In genomic region chr19:34277244-34277643, GRCh38 we compare ENCODE assay signal across 20 cellular contexts. TPM values are rescaled to one million over a fixed set of nuclear protein-coding genes. Genes with fewer than 3 reads are reported as not detected.
A peak's percentile ranks its signal among the peaks of the same experiment; 100 is the strongest.
DNase-seq lines count a peak whose midpoint lies in the region; ATAC-seq and TF ChIP-seq lines count a peak whose summit lies in the region.
"Had no signal": no experiment of that assay in that cellular context is flagged by ENCODE, and none has a peak within 500 bp of the region (broad histone marks: within the 10 kb centered on the region; RNA-seq: fewer than 3 reads in every experiment).

No MANE protein-coding gene starts in this region.

- intact Hi-C loops in CD4-positive, alpha-beta memory T cell (cut with micrococcal nuclease): no loop called here
- intact Hi-C loops in mammary epithelial cell (cut with micrococcal nuclease) (no loop called here), gastrocnemius medialis (cut with DNase I; ENCODE audit: low total_unique reads) (no loop called here)

- H3K36me3 ChIP-seq in CD4-positive, alpha-beta memory T cell (ENCODE audit: insufficient read depth, low read length): no peaks in the 10 kb centered on the region
- H3K36me3 ChIP-seq in Karpas-422 (ENCODE audit: insufficient read depth, low read length) (peaks cover 11% of the 10 kb centered on the region; the same call in 1 of the 2 replicates), mammary epithelial cell (ENCODE audit: insufficient read depth, low read length) (no peaks in the 10 kb centered on the region), gastrocnemius medialis (no peaks in the 10 kb centered on the region)
- H3K36me3 ChIP-seq: adrenal gland, neural progenitor cell, prostate gland had no signal

- no peaks in the 10 kb centered on the region for H3K27me3 Mint-ChIP-seq in CD4-positive, alpha-beta memory T cell

- H3K36me3 Mint-ChIP-seq in CD4-positive, alpha-beta memory T cell: peaks cover 14 to 19% of the 10 kb centered on the region in 2 donors

- dilution Hi-C loops in mammary epithelial cell (cut with HindIII; ENCODE audit: low sequenced_read_pairs): no loop called here

- H3K79me2 ChIP-seq in Karpas-422 (ENCODE audit: low read length) (peaks cover 98% of the 10 kb centered on the region), mammary epithelial cell (ENCODE audit: insufficient read depth, low read length) (peaks cover 53% of the 10 kb centered on the region)

- no peak for TF ChIP-seq POLR2A in gastrocnemius medialis (IDR thresholded peaks at IDR 0.05)

- H2AFZ ChIP-seq in Karpas-422 (ENCODE audit: low read length): 0 out of 2 replicates have a peak overlapping the region, but pooled peaks have one; percentile 2
- H2AFZ ChIP-seq in mammary epithelial cell (ENCODE audit: low read depth, low read length): peak overlapping the region; percentile 36
- H2AFZ ChIP-seq: GM23248, neural progenitor cell had no signal

- H3K4me1 ChIP-seq in CD4-positive, alpha-beta memory T cell (ENCODE audit: insufficient read depth, low read length): peaks cover 46% of the 10 kb centered on the region
- peaks cover 39% of the 10 kb centered on the region for H3K4me1 ChIP-seq in Karpas-422 (ENCODE audit: low read length)
- H3K4me1 ChIP-seq in mammary epithelial cell (ENCODE audit: insufficient read depth, low read length): peaks cover 19% of the 10 kb centered on the region
- peaks cover 35 to 47% of the 10 kb centered on the region in 2 donors for H3K4me1 ChIP-seq in gastrocnemius medialis
- H3K4me1 ChIP-seq: neural progenitor cell, prostate gland had no signal

- DNase-seq in CD4-positive, alpha-beta memory T cell: no peak
- DNase-seq in Karpas-422: peak; percentile 57
- DNase-seq in mammary epithelial cell: no peak
- DNase-seq in gastrocnemius medialis: no peak
- DNase-seq in AG20443 (ENCODE audit: low spot score): no peak
- DNase-seq: activated CD4-positive, alpha-beta T cell treated with anti-CD3 and anti-CD28 coated beads for 4 hours; AML-193; COR-L47; GM23248; heart left ventricle; NCI-H1092 treated with DMSO at 0.1 percent for 48 hours; NCI-H2029; NCI-H774 had no signal

- TF ChIP-seq CTCF in mammary epithelial cell (conservative IDR thresholded peaks at IDR 0.05 in 1 of 2, IDR thresholded peaks at IDR 0.05 in 1 of 2; ENCODE audit: extremely low read depth in 1 of 2, insufficient read depth in 1 of 2, low read depth in 1 of 2, low read length in 2 of 2) (no peak), gastrocnemius medialis (IDR thresholded peaks at IDR 0.05 in 4 of 5, conservative IDR thresholded peaks at IDR 0.05 in 1 of 5) (no peak)

- in situ Hi-C loops in mammary epithelial cell (cut with MboI; ENCODE audit: low sequenced_read_pairs in 2 of 2): no loop called here
- in situ Hi-C loops in gastrocnemius medialis (cut with MboI; ENCODE audit: low sequenced_read_pairs in 4 of 4): no loop called here

- no peaks in the 10 kb centered on the region for H3K9me2 ChIP-seq in Karpas-422 (replicated peaks; ENCODE audit: insufficient read depth, low read length)

- peak overlapping the region; percentile 52 for H3K9ac ChIP-seq in Karpas-422 (ENCODE audit: low read length)
- H3K9ac ChIP-seq in mammary epithelial cell (ENCODE audit: insufficient read depth, low read length): no peak overlapping the region
- H3K9ac ChIP-seq: GM23248, neural progenitor cell had no signal

- peaks cover 0 to 2% (median 0%) of the 10 kb centered on the region in 8 donors for H3K9me3 Mint-ChIP-seq in CD4-positive, alpha-beta memory T cell

- no peak overlapping the region for H3K4me3 ChIP-seq in CD4-positive, alpha-beta memory T cell (ENCODE audit: low read length in 2 of 2)
- H3K4me3 ChIP-seq in Karpas-422 (ENCODE audit: low read length): peak overlapping the region; percentile 50
- no peak overlapping the region for H3K4me3 ChIP-seq in mammary epithelial cell (replicated peaks in 1 of 3; ENCODE audit: insufficient read depth in 1 of 3, low read depth in 2 of 3, low read length in 3 of 3)
- no peak overlapping the region for H3K4me3 ChIP-seq in gastrocnemius medialis
- H3K4me3 ChIP-seq: adrenal gland, GM23248, heart left ventricle, neural progenitor cell, prostate gland had no signal

- ATAC-seq in gastrocnemius medialis (no peak), HG02588 (IDR thresholded peaks at IDR 0.05; ENCODE audit: unreplicated experiment) (no peak), HG02938 (IDR thresholded peaks at IDR 0.05; ENCODE audit: unreplicated experiment) (no peak)
- ATAC-seq: heart left ventricle, left lobe of liver, Right ventricle myocardium inferior had no signal

- H3K27me3 ChIP-seq in CD4-positive, alpha-beta memory T cell (ENCODE audit: insufficient read depth, low read length): no peaks in the 10 kb centered on the region
- H3K27me3 ChIP-seq in Karpas-422 (ENCODE audit: low read length) (no peaks in the 10 kb centered on the region), mammary epithelial cell (ENCODE audit: insufficient read depth, low read length) (no peaks in the 10 kb centered on the region), gastrocnemius medialis (no peaks in the 10 kb centered on the region)
- H3K27me3 ChIP-seq: adrenal gland, heart left ventricle, neural progenitor cell had no signal

- peaks cover 42 to 76% (median 50%) of the 10 kb centered on the region in 4 donors for H3K4me1 Mint-ChIP-seq in CD4-positive, alpha-beta memory T cell

- no TSS peak for BruUV-seq in mammary epithelial cell (replicated peaks; lab: Mats Ljungman, UMichigan)

- H3K27ac ChIP-seq in CD4-positive, alpha-beta memory T cell (ENCODE audit: low read depth, low read length): no peak overlapping the region
- H3K27ac ChIP-seq in Karpas-422 (ENCODE audit: low read length) (peak overlapping the region; percentile 87), mammary epithelial cell (ENCODE audit: insufficient read depth, low read depth, low read length) (no peak overlapping the region), gastrocnemius medialis (peak overlapping the region in 3 of 4 donors; percentile 12 to 84 (median 19))
- H3K27ac ChIP-seq: adrenal gland, GM23248, neural progenitor cell had no signal

- peak overlapping the region in 4 of 8 donors; percentile 4 to 63 (median 16) for H3K4me3 Mint-ChIP-seq in CD4-positive, alpha-beta memory T cell
- H3K4me3 Mint-ChIP-seq: neural progenitor cell had no signal

- CTCF ChIA-PET in CD4-positive, alpha-beta memory T cell (lab: Charles Lee; ENCODE audit: partially characterized antibody): no interaction called here
- CTCF ChIA-PET in mammary epithelial cell (lab: Charles Lee; ENCODE audit: low non-redundant PET): no interaction called here

- H4K20me1 ChIP-seq in Karpas-422 (ENCODE audit: insufficient read depth, low read depth, low read length): no peaks in the 10 kb centered on the region
- H4K20me1 ChIP-seq in mammary epithelial cell (ENCODE audit: insufficient read depth, low read length): no peaks in the 10 kb centered on the region

- H3K4me2 ChIP-seq in Karpas-422 (ENCODE audit: low read depth, low read length, poor library complexity, severe bottlenecking): peak overlapping the region; percentile 64
- peak overlapping the region; percentile 41 for H3K4me2 ChIP-seq in mammary epithelial cell (ENCODE audit: insufficient read depth, low read depth, low read length)
- H3K4me2 ChIP-seq: neural progenitor cell had no signal

- H3K27ac Mint-ChIP-seq in CD4-positive, alpha-beta memory T cell: peak overlapping the region in 5 of 7 donors; percentile 14 to 57 (median 42)
- H3K27ac Mint-ChIP-seq: neural progenitor cell had no signal

- POLR2A ChIA-PET in CD4-positive, alpha-beta memory T cell (lab: Charles Lee; ENCODE audit: partially characterized antibody): no interaction called here

- H3K9me3 ChIP-seq in CD4-positive, alpha-beta memory T cell (ENCODE audit: control insufficient read depth in 1 of 2, low read length in 2 of 2): no peaks in the 10 kb centered on the region
- H3K9me3 ChIP-seq in Karpas-422 (ENCODE audit: low read length) (no peaks in the 10 kb centered on the region), mammary epithelial cell (replicated peaks; ENCODE audit: insufficient read depth, low read length) (no peaks in the 10 kb centered on the region), gastrocnemius medialis (no peaks in the 10 kb centered on the region)
- H3K9me3 ChIP-seq: adrenal gland, heart left ventricle, prostate gland had no signal

- WGBS in mammary epithelial cell (ENCODE audit: low coverage, missing lambda C conversion rate): 50% methylated on average over 4 of the region's 4 CpGs

RNA-seq across cellular contexts. Expression of gene GARRE1, which starts 22.9 kb away (rescaled TPM):
- 10 to 100 TPM; 46.3 to 48.2 TPM for total RNA-seq in CD4-positive, alpha-beta memory T cell
- 1 to 10 TPM; 3.5 to 7.5 TPM for polyA plus RNA-seq in CD4-positive, alpha-beta memory T cell
- 22.1 and 22.8 TPM in 2 replicates for total RNA-seq in Karpas-422 (2014; rRNA removed; shearing (Covaris generic); ENCODE audit: low replicate concordance)
- 10 to 100 TPM; 11.3 to 13.0 TPM for total RNA-seq in mammary epithelial cell
- 4.5 TPM for polyA plus RNA-seq in mammary epithelial cell
- polyA minus RNA-seq in mammary epithelial cell: 11.9 TPM
- total RNA-seq in gastrocnemius medialis: 10 to 100 TPM; 21.8 to 34.3 (median 24.8) TPM

Comparison
In these comparisons a context has a peak if more than half of its experiments do, and no peak if none do; other contexts are left out.
1. H3K27ac ChIP-seq: peak in Karpas-422 (single experiment) and gastrocnemius medialis (3 of 4); none in CD4-positive, alpha-beta memory T cell (single experiment) and mammary epithelial cell (single experiment).